17 cellular contexts compared by ENCODE assay signal in the genomic region with DNA sequence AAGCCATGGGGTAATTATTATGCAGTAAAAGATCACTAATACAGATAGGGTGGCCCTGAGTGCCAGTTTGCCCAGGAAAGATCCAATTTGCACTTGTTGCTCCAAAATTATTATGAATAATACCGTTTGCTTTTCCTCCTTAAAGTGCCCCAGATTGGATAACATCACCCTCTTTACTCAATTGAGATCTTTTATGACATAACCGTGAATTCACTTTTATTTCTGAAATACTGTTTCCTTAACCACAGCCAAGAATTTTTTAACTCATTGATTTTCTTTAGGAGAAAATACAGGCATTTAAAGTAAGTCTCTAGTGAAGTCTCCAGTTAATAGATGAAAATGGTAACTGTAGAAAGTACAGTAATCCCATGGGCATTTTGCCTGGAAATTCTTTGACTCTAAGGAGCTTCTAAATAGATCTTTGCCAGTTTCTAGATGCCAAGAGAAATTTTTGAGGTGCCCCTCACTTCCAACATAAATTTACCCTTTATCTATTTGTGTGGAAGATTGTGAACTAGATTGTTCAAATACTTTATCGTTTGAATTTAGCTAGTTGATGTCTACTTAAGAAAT.
"Had no signal": no experiment of that assay in that cellular context is flagged by ENCODE, and none has a peak within 500 bp of the region (broad histone marks: within the 10 kb centered on the region; RNA-seq: fewer than 3 reads in every experiment).

No MANE protein-coding gene starts in this region.

- H3K27me3 Mint-ChIP-seq: activated B cell treated with CpG ODN at 0.5 μM for 24 hours; activated CD4-positive, alpha-beta T cell treated with anti-CD3 and anti-CD28 coated beads, Interleukin-2, amount 10 ng/mL, durations not matched to agents 7 days and 5 days had no signal

- DNase-seq: activated B cell treated with CpG ODN at 0.5 μM for 24 hours; activated CD4-positive, alpha-beta T cell treated with anti-CD3 and anti-CD28 coated beads, Interleukin-2, amount 10 ng/mL, durations not matched to agents 7 days and 5 days; activated CD8-positive, alpha-beta memory T cell treated with anti-CD3 and anti-CD28 coated beads for 24 hours; activated effector memory CD4-positive, alpha-beta T cell treated with anti-CD3 and anti-CD28 coated beads, Interleukin-2, amount 50 U/mL, for 16 hours; activated T-cell treated with anti-CD3 and anti-CD28 coated beads for 4 hours; effector CD8-positive, alpha-beta T cell; kidney; left ventricle myocardium inferior; mesendoderm; pancreas; stimulated activated CD4-positive, alpha-beta T cell treated with anti-CD3 and anti-CD28 coated beads, Interleukin-4, amount 100 ng/mL, for 24 hours; stomach; T-helper 2 cell had no signal

- H3K9me3 Mint-ChIP-seq: activated CD4-positive, alpha-beta T cell treated with anti-CD3 and anti-CD28 coated beads, Interleukin-2, amount 10 ng/mL, durations not matched to agents 7 days and 5 days had no signal

- H3K27ac ChIP-seq: cardiac muscle cell, coronary artery, left ventricle myocardium inferior, pancreas, stomach, vagina had no signal

- ATAC-seq: activated naive CD4-positive, alpha-beta T cell treated with anti-CD3 and anti-CD28 coated beads, Interleukin-2, amount 50 U/mL, for 72 hours; pancreas had no signal

- H3K27me3 ChIP-seq: cardiac muscle cell, pancreas, stomach, vagina had no signal

- H3K4me1 Mint-ChIP-seq: activated B cell treated with CpG ODN at 0.5 μM for 24 hours; activated CD4-positive, alpha-beta T cell treated with anti-CD3 and anti-CD28 coated beads, Interleukin-2, amount 10 ng/mL, durations not matched to agents 7 days and 5 days had no signal

- H3K4me3 ChIP-seq: cardiac muscle cell, coronary artery, left ventricle myocardium inferior, pancreas, stomach, vagina had no signal

- H3K9me3 ChIP-seq: left ventricle myocardium inferior, pancreas, stomach, vagina had no signal

- H3K27ac Mint-ChIP-seq: activated B cell treated with CpG ODN at 0.5 μM for 24 hours; activated CD4-positive, alpha-beta T cell treated with anti-CD3 and anti-CD28 coated beads, Interleukin-2, amount 10 ng/mL, durations not matched to agents 7 days and 5 days; activated naive CD4-positive, alpha-beta T cell treated with anti-CD3 and anti-CD28 coated beads, Interleukin-2, amount 50 U/mL, for 72 hours had no signal

- H3K4me1 ChIP-seq: left ventricle myocardium inferior, pancreas, stomach, vagina had no signal

- H3K36me3 ChIP-seq: cardiac muscle cell, pancreas had no signal

- H3K4me3 Mint-ChIP-seq: activated B cell treated with CpG ODN at 0.5 μM for 24 hours; activated CD4-positive, alpha-beta T cell treated with anti-CD3 and anti-CD28 coated beads, Interleukin-2, amount 10 ng/mL, durations not matched to agents 7 days and 5 days had no signal
